ENCODE assay signal across 8 cellular contexts in genomic region chr14:104794099-104794498, GRCh38. TPM values are rescaled to one million over a fixed set of nuclear protein-coding genes. Genes with fewer than 3 reads are reported as not detected.
DNase-seq lines count a peak whose midpoint lies in the region; ATAC-seq and TF ChIP-seq lines count a peak whose summit lies in the region.

No MANE protein-coding gene starts in this region.

- peaks cover 53 to 59% (median 55%) of the 10 kb centered on the region in 3 donors for H3K4me1 Mint-ChIP-seq in naive B cell

- peak; percentile 96 for DNase-seq in BE2C
- peak; percentile 51 for DNase-seq in HT1080 (ENCODE audit: low read depth)
- peak; percentile 56 to 69 for DNase-seq in activated CD4-positive, alpha-beta T cell treated with anti-CD3 and anti-CD28 coated beads, Interleukin-2, amount 50 U/mL, for 48 hours
- DNase-seq in epithelial cell of prostate (ENCODE audit: low read depth, low spot score) = peak; percentile 18
- no peak for DNase-seq in naive B cell
- DNase-seq in globus pallidus (ENCODE audit: low spot score) = no peak
- no peak for DNase-seq in inferior parietal cortex (ENCODE audit: extremely low spot score)

- TF ChIP-seq CTCF in BE2C (IDR thresholded peaks at IDR 0.05; ENCODE audit: low read depth, low read length) = no peak

- H3K9me3 ChIP-seq in BE2C = no peaks in the 10 kb centered on the region

- ATAC-seq in naive B cell (ENCODE audit: low read depth in 2 of 2) = no peak
- no peak for ATAC-seq in HG03432 (IDR thresholded peaks at IDR 0.05; ENCODE audit: unreplicated experiment)

- H3K27me3 Mint-ChIP-seq in naive B cell = no peaks in the 10 kb centered on the region

- H3K4me3 ChIP-seq in BE2C (ENCODE audit: low read depth, low read length) = peak overlapping the region; percentile 77

- peak overlapping the region in 2 of 6 donors; percentile 43 to 85 for H3K27ac Mint-ChIP-seq in naive B cell

- peaks cover 20% of the 10 kb centered on the region for H3K4me1 ChIP-seq in BE2C

- H3K27ac ChIP-seq in epithelial cell of prostate = peak overlapping the region; percentile 65

- H3K4me3 Mint-ChIP-seq in naive B cell = peak overlapping the region; percentile 79 to 94 (median 88)

- no peaks in the 10 kb centered on the region for H3K9me3 Mint-ChIP-seq in naive B cell

- peaks cover 21% of the 10 kb centered on the region for H3K36me3 ChIP-seq in BE2C

- H3K27me3 ChIP-seq in BE2C = no peaks in the 10 kb centered on the region

- H3K36me3 Mint-ChIP-seq in naive B cell = no peaks in the 10 kb centered on the region

RNA-seq across cellular contexts. Expression of gene AKT1, which starts 1.4 kb away (rescaled TPM):
- polyA plus RNA-seq in BE2C (2012; ENCODE audit: insufficient read depth, insufficient read length, low read depth) = 185 TPM
- 147 and 173 TPM in 2 replicates for total RNA-seq in HT1080 (2014; rRNA removed; shearing (Covaris generic))
- polyA plus RNA-seq in HT1080 (2015; cell fraction: cytosol; rRNA removed) = 120 and 132 TPM in 2 replicates
- 125 and 136 TPM in 2 replicates for polyA plus RNA-seq in HT1080 (2015; cell fraction: nucleus; rRNA removed)
- 10 to 100 TPM in 5 of 6 donors, 1 to 10 TPM in 1; 6.3 to 22.0 (median 14.1) TPM for polyA plus RNA-seq in naive B cell (ENCODE audit: low read depth in 6 of 6)

RNA-seq across cellular contexts. Expression of gene ZBTB42, which starts 6.8 kb away (rescaled TPM):
- 3.3 TPM for polyA plus RNA-seq in BE2C (2012; ENCODE audit: insufficient read depth, insufficient read length, low read depth)
- total RNA-seq in HT1080 (2014; rRNA removed; shearing (Covaris generic)) = 4.6 and 5.5 TPM in 2 replicates
- polyA plus RNA-seq in HT1080 (2015; cell fraction: cytosol; rRNA removed) = 2.0 and 2.7 TPM in 2 replicates
- 1.7 and 2.1 TPM in 2 replicates for polyA plus RNA-seq in HT1080 (2015; cell fraction: nucleus; rRNA removed)
- 1 to 10 TPM in 4 of 6 donors, under 1 TPM in 2; 0.84 to 1.9 (median 1.2) TPM for polyA plus RNA-seq in naive B cell (ENCODE audit: low read depth in 6 of 6)

RNA-seq across cellular contexts. Expression of gene SIVA1, which starts 41.2 kb away (rescaled TPM):
- 407 TPM for polyA plus RNA-seq in BE2C (2012; ENCODE audit: insufficient read depth, insufficient read length, low read depth)
- total RNA-seq in HT1080 (2014; rRNA removed; shearing (Covaris generic)) = 139 and 242 TPM in 2 replicates
- polyA plus RNA-seq in HT1080 (2015; cell fraction: cytosol; rRNA removed) = 135 and 182 TPM in 2 replicates
- polyA plus RNA-seq in HT1080 (2015; cell fraction: nucleus; rRNA removed) = 60.2 and 66.7 TPM in 2 replicates
- 100 to 1,000 TPM; 191 to 266 (median 227) TPM for polyA plus RNA-seq in naive B cell (ENCODE audit: low read depth in 6 of 6)

Comparison
In these comparisons a context has a peak if more than half of its experiments do, and no peak if none do; other contexts are left out.
1. DNase-seq: peak in BE2C (single experiment), HT1080 (single experiment), activated CD4-positive, alpha-beta T cell treated with anti-CD3 and anti-CD28 coated beads, Interleukin-2, amount 50 U/mL, for 48 hours (2 of 2) and epithelial cell of prostate (single experiment); none in naive B cell (single experiment), globus pallidus (single experiment) and inferior parietal cortex (single experiment).